In the genomic region with DNA sequence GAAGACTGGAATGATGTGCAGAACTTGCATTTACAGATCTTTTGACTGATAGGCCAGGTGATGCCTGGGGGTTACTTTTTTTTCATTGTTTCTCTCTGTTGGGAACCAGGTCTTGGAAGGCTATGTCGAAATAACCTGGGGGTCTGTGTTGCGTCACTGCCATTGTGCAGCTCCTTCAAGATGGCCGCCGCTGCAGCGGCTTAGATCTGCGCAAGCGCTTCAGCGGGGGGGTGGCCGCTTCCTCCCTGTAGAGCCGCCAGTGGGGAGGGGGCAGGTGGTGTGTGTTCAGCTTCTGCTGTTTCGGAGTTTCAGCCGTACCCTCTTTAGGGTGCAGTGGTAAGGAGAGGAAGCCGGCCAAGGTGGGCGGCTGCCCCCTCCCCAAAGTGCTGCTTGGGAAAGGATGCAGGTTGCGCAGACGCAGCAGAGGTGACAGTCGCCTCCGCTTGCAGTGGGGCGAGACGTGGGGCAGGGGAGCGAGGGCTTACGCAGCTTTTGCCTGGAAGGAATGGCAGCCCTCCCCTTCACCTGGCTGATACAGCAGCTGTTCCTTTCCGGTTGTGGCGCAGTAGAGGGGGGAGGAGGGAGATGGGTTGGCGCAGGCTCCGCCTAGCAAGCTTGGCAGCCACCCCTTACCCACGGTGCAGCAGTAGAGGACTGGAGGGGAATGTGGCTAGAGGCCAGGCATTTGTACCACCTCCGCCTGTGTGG, we compare ENCODE assay signal across 1 cellular context.
TF ChIP-seq lines count a peak whose summit lies in the region.

No MANE protein-coding gene starts in this region.

TF ChIP-seq in IMR-90, 13 proteins besides CTCF, POLR2A, EP300 and RAD21:
- 0 out of 2 replicates have a peak, but pooled peaks have one; percentile 3 for TF ChIP-seq MXI1 (IDR thresholded peaks at IDR 0.05; ENCODE audit: borderline replicate concordance, low read depth, low read length)
- peak; percentile 96 for TF ChIP-seq CEBPB (IDR thresholded peaks at IDR 0.05; ENCODE audit: low read depth, low read length)
- TF ChIP-seq SMC3 (IDR thresholded peaks at IDR 0.05; ENCODE audit: low read depth, low read length), result no peak
- TF ChIP-seq, protein P1, sequence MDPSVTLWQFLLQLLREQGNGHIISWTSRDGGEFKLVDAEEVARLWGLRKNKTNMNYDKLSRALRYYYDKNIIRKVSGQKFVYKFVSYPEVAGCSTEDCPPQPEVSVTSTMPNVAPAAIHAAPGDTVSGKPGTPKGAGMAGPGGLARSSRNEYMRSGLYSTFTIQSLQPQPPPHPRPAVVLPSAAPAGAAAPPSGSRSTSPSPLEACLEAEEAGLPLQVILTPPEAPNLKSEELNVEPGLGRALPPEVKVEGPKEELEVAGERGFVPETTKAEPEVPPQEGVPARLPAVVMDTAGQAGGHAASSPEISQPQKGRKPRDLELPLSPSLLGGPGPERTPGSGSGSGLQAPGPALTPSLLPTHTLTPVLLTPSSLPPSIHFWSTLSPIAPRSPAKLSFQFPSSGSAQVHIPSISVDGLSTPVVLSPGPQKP (IDR thresholded peaks at IDR 0.05; ENCODE audit: borderline replicate concordance, low read depth, low read length), result no peak
